In the genomic region with DNA sequence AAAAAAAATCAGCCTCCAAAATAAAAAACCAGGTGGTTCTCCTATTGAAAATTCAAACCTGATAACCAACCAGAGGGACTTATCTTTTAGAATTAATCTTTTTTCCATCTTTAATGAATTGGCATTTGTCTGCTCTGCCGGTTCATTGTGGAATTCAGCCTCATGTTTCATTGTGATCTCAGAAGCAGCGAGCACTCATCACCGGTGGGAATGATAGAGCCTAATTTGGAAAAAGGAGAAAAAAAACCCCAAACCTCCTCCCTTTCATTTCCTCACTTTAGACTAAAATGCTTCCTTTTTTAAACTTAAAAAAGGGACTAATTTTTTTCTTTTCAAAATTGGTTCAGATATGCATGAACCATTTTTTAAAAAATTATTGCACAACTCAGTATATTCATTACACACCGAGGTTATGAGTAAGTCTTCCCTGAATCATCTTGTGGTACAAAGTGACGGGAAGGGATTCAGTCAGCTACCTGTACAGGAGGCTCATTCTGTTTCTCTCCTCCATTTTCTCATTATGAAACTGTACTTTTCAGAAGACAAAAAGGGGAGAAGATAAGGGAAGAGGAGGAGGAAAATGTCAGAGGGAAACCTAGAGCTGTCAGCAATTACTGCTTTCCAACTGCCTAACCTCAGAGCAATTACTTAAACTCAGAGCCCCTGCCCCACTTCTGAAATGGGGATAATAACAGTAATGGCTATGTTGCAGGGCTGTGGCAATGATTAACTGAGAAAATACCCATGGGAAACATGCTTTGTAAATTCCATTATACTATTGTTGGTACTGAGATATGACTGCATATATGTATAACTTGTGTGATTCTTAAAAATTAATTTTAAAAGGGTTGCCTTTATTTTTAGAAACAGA, we compare ENCODE assay signal across 8 cellular contexts. TPM values are rescaled to one million over a fixed set of nuclear protein-coding genes. Genes with fewer than 3 reads are reported as not detected.
DNase-seq lines count a peak whose midpoint lies in the region; ATAC-seq lines count a peak whose summit lies in the region.

No MANE protein-coding gene starts in this region.

- H3K36me3 Mint-ChIP-seq in activated naive CD4-positive, alpha-beta T cell treated with anti-CD3 and anti-CD28 coated beads, Interleukin-2, amount 50 U/mL, for 24 hours: peaks cover 11% of the 10 kb centered on the region
- H3K36me3 Mint-ChIP-seq in activated T-helper 1 cell treated with anti-CD3 and anti-CD28 coated beads, Interleukin-12 subunit alpha, Interleukin-12 subunit beta, Interleukin-2, Interleukin-4 antibody, amounts not matched to agents 30 ng/mL and 10 ng/mL and 1 ng/mL, durations not matched to agents 14 hours and 24 hours and 36 hours (ENCODE audit: low read depth): peaks cover 33% of the 10 kb centered on the region

- peak overlapping the region; percentile 60 for H3K4me3 Mint-ChIP-seq in activated naive CD4-positive, alpha-beta T cell treated with anti-CD3 and anti-CD28 coated beads, Interleukin-2, amount 50 U/mL, for 24 hours
- peak overlapping the region; percentile 68 for H3K4me3 Mint-ChIP-seq in activated T-helper 1 cell treated with anti-CD3 and anti-CD28 coated beads, Interleukin-12 subunit alpha, Interleukin-12 subunit beta, Interleukin-2, Interleukin-4 antibody, amounts not matched to agents 30 ng/mL and 10 ng/mL and 1 ng/mL, durations not matched to agents 14 hours and 24 hours and 36 hours

- H3K9me3 Mint-ChIP-seq in activated naive CD4-positive, alpha-beta T cell treated with anti-CD3 and anti-CD28 coated beads, Interleukin-2, amount 50 U/mL, for 24 hours: no peaks in the 10 kb centered on the region
- no peaks in the 10 kb centered on the region for H3K9me3 Mint-ChIP-seq in activated T-helper 1 cell treated with anti-CD3 and anti-CD28 coated beads, Interleukin-12 subunit alpha, Interleukin-12 subunit beta, Interleukin-2, Interleukin-4 antibody, amounts not matched to agents 30 ng/mL and 10 ng/mL and 1 ng/mL, durations not matched to agents 14 hours and 24 hours and 36 hours

- peak; percentile 63 for ATAC-seq in HG03064 (IDR thresholded peaks at IDR 0.05; ENCODE audit: low read depth, unreplicated experiment)
- peak; percentile 72 for ATAC-seq in sciatic nerve

- no peaks in the 10 kb centered on the region for H3K27me3 ChIP-seq in H7 (ENCODE audit: control insufficient read depth, insufficient read depth, low read length)

- no peaks in the 10 kb centered on the region for H3K36me3 ChIP-seq in H7 (replicated peaks; ENCODE audit: control insufficient read depth, insufficient read depth, low read length)

- H3K27ac Mint-ChIP-seq in activated naive CD4-positive, alpha-beta T cell treated with anti-CD3 and anti-CD28 coated beads, Interleukin-2, amount 50 U/mL, for 24 hours: peak overlapping the region; percentile 92
- H3K27ac Mint-ChIP-seq in activated T-helper 1 cell treated with anti-CD3 and anti-CD28 coated beads, Interleukin-12 subunit alpha, Interleukin-12 subunit beta, Interleukin-2, Interleukin-4 antibody, amounts not matched to agents 30 ng/mL and 10 ng/mL and 1 ng/mL, durations not matched to agents 14 hours and 24 hours and 36 hours: peak overlapping the region; percentile 91

- no peak overlapping the region for H3K4me3 ChIP-seq in H7 (ENCODE audit: insufficient read depth, low read depth, low read length)

- intact Hi-C loops in activated T-helper 1 cell treated with anti-CD3 and anti-CD28 coated beads, Interleukin-12 subunit alpha, Interleukin-12 subunit beta, Interleukin-2, Interleukin-4 antibody, amounts not matched to agents 30 ng/mL and 10 ng/mL and 1 ng/mL, durations not matched to agents 14 hours and 24 hours and 36 hours (cut with micrococcal nuclease): loop anchor here (1.0 to 2.0 kb wide), 8 partner anchors 8 to 230 kb away; a partner anchor contains a TSS
- intact Hi-C loops in sciatic nerve (cut with DNase I): no loop called here

- H3K27me3 Mint-ChIP-seq in activated naive CD4-positive, alpha-beta T cell treated with anti-CD3 and anti-CD28 coated beads, Interleukin-2, amount 50 U/mL, for 24 hours: no peaks in the 10 kb centered on the region
- no peaks in the 10 kb centered on the region for H3K27me3 Mint-ChIP-seq in activated T-helper 1 cell treated with anti-CD3 and anti-CD28 coated beads, Interleukin-12 subunit alpha, Interleukin-12 subunit beta, Interleukin-2, Interleukin-4 antibody, amounts not matched to agents 30 ng/mL and 10 ng/mL and 1 ng/mL, durations not matched to agents 14 hours and 24 hours and 36 hours (ENCODE audit: insufficient read depth)

- no peak for DNase-seq in activated naive CD4-positive, alpha-beta T cell (lab: John Stamatoyannopoulos, UW)
- peak; percentile 17 for DNase-seq in activated T-helper 1 cell treated with anti-CD3 and anti-CD28 coated beads, Interleukin-12 subunit alpha, Interleukin-12 subunit beta, Interleukin-2, Interleukin-4 antibody, amounts not matched to agents 30 ng/mL and 10 ng/mL and 1 ng/mL, durations not matched to agents 14 hours and 24 hours and 36 hours (ENCODE audit: low spot score)
- no peak for DNase-seq in sciatic nerve (ENCODE audit: low spot score)
- DNase-seq in NCI-H1694 (lab: John Stamatoyannopoulos, UW): no peak
- no peak for DNase-seq in H7
- no peak for DNase-seq in dermis blood vessel endothelial cell

- H3K4me1 Mint-ChIP-seq in activated naive CD4-positive, alpha-beta T cell treated with anti-CD3 and anti-CD28 coated beads, Interleukin-2, amount 50 U/mL, for 24 hours: peaks cover 45% of the 10 kb centered on the region
- H3K4me1 Mint-ChIP-seq in activated T-helper 1 cell treated with anti-CD3 and anti-CD28 coated beads, Interleukin-12 subunit alpha, Interleukin-12 subunit beta, Interleukin-2, Interleukin-4 antibody, amounts not matched to agents 30 ng/mL and 10 ng/mL and 1 ng/mL, durations not matched to agents 14 hours and 24 hours and 36 hours (ENCODE audit: low read depth): peaks cover 77% of the 10 kb centered on the region

RNA-seq across cellular contexts. Expression of a gene that starts 23.9 kb away (rescaled TPM):
- 51.1 and 55.6 TPM in 2 replicates for total RNA-seq in activated T-helper 1 cell treated with anti-CD3 and anti-CD28 coated beads, Interleukin-12 subunit alpha, Interleukin-12 subunit beta, Interleukin-2, Interleukin-4 antibody, amounts not matched to agents 30 ng/mL and 10 ng/mL and 1 ng/mL, durations not matched to agents 14 hours and 24 hours and 36 hours
- total RNA-seq in sciatic nerve (29.0 TPM), dermis blood vessel endothelial cell (38.8 and 50.1 TPM in 2 replicates)
- total RNA-seq in H7 (2014; rRNA removed; shearing (Covaris generic)): 13.8 and 16.3 TPM in 2 replicates
